8 cellular contexts compared by ENCODE assay signal in genomic region chr1:241356519-241357365, GRCh38. TPM values are rescaled to one million over a fixed set of nuclear protein-coding genes. Genes with fewer than 3 reads are reported as not detected.
DNase-seq lines count a peak whose midpoint lies in the region; TF ChIP-seq lines count a peak whose summit lies in the region.

TSS of gene RGS7 (minus strand) at chr1:241357205.

- H2AFZ ChIP-seq in GM23248: peak within 1 kb of the TSS; percentile 69

- H3F3A ChIP-seq in GM23248 (ENCODE audit: insufficient read depth): no peaks in the 10 kb centered on the region

- no peaks in the 10 kb centered on the region for H4K20me1 ChIP-seq in GM23248 (ENCODE audit: insufficient read depth)

- intact Hi-C loops in uterus (cut with DNase I; ENCODE audit: low total_unique reads): no loop called here

- H3K9me2 ChIP-seq in GM23248 (ENCODE audit: insufficient read depth): no peaks in the 10 kb centered on the region

- H3K9me3 ChIP-seq in GM23248 (ENCODE audit: low read depth) (no peaks in the 10 kb centered on the region), MG63 (no peaks in the 10 kb centered on the region), uterus (no peaks in the 10 kb centered on the region)

- 2 to 3% methylated on average over 65 to 70 of the region's 105 CpGs for WGBS in GM23248 (ENCODE audit: low coverage in 1 of 2, low lambda C conversion rate in 2 of 2, missing lambda C conversion rate in 2 of 2), 2 experiments

- H3K4me3 ChIP-seq in GM23248 (peak within 1 kb of the TSS; percentile 66), MG63 (peak within 1 kb of the TSS; percentile 49), fibroblast of mammary gland (ENCODE audit: control insufficient read depth, low read depth, low read length) (peak within 1 kb of the TSS; percentile 46), uterus (peak within 1 kb of the TSS; percentile 20 to 38)

- CTCF ChIA-PET in GM10248 (lab: Yijun Ruan, JAX): no interaction called here

- peak within 1 kb of the TSS; percentile 81 for H3K4me2 ChIP-seq in GM23248 (ENCODE audit: unreplicated experiment)

- no peak within 1 kb of the TSS for H3K9ac ChIP-seq in GM23248

- H3K36me3 ChIP-seq in GM23248 (ENCODE audit: low read depth) (no peaks in the 10 kb centered on the region), MG63 (no peaks in the 10 kb centered on the region), uterus (no peaks in the 10 kb centered on the region)

- no peaks in the 10 kb centered on the region for H3K79me2 ChIP-seq in GM23248 (ENCODE audit: insufficient read depth)

- in situ Hi-C loops in GM23248 (cut with MboI): no loop called here

- TF ChIP-seq POLR2A in uterus (IDR thresholded peaks at IDR 0.05): no peak

- no peaks in the 10 kb centered on the region for H3K4me1 ChIP-seq in GM23248 (ENCODE audit: insufficient read depth)
- no peaks in the 10 kb centered on the region for H3K4me1 ChIP-seq in uterus

- peaks cover 45% of the 10 kb centered on the region for H3K27me3 ChIP-seq in GM23248 (replicated peaks; ENCODE audit: insufficient read depth)
- peaks cover 8% of the 10 kb centered on the region for H3K27me3 ChIP-seq in MG63
- no peaks in the 10 kb centered on the region for H3K27me3 ChIP-seq in uterus

- DNase-seq in GM10248 (ENCODE audit: extremely low spot score) (peak; percentile 40), GM23248 (peak; percentile 62), MG63 (peak; percentile 76), fibroblast of mammary gland (ENCODE audit: low read depth) (peak; percentile 52), myocyte (ENCODE audit: low read depth) (peak; percentile 47), uterus (peak in 1 of 2 donors; percentile 21), SW 1271 (lab: John Stamatoyannopoulos, UW) (no peak)

- no peak for TF ChIP-seq CTCF in GM10248 (IDR thresholded peaks at IDR 0.05; ENCODE audit: control extremely low read depth, extremely low read depth, low read depth, missing control alignments)
- peak; percentile 16; the same call in 1 of the 2 replicates for TF ChIP-seq CTCF in VCaP (conservative IDR thresholded peaks at IDR 0.05)
- TF ChIP-seq CTCF in fibroblast of mammary gland (conservative IDR thresholded peaks at IDR 0.05; ENCODE audit: control insufficient read depth, insufficient read depth, low read depth, low read length): no peak
- no peak for TF ChIP-seq CTCF in uterus (IDR thresholded peaks at IDR 0.05)

- H3K27ac ChIP-seq in GM23248: no peak within 1 kb of the TSS
- peak within 1 kb of the TSS; percentile 85 for H3K27ac ChIP-seq in VCaP
- H3K27ac ChIP-seq in uterus: no peak within 1 kb of the TSS

- POLR2A ChIA-PET in GM10248 (lab: Yijun Ruan, JAX): no interaction called here

RNA-seq across cellular contexts. Expression of gene RGS7, which starts in this region (rescaled TPM):
- total RNA-seq in GM23248 (2014; rRNA removed; shearing (Covaris generic)): 0.32 TPM in 1 of 2 replicates, not detected in the other
- 1.2 and 1.7 TPM in 2 replicates for polyA plus RNA-seq in GM23248 (2016; fragmentation: Nextera tagmentation; extraction: Ambion mirVana)
- 0.13 and 0.20 TPM in 2 replicates for total RNA-seq in MG63 (2014; rRNA removed; shearing (Covaris generic); ENCODE audit: low replicate concordance)
- total RNA-seq in myocyte: 0.10 TPM in 1 of 2 replicates, not detected in the other
- 0.48 TPM for polyA plus RNA-seq in myocyte (2012)
- total RNA-seq in uterus: under 1 TPM in 1 of 4 donors, not detected in 3; 0.62 TPM

Comparison
In these comparisons a context has a peak if more than half of its experiments do, and no peak if none do; other contexts are left out.
1. Peak in DNase-seq and H3K4me3 ChIP-seq in MG63; RNA of the gene not detected or under 1 TPM.
2. Peak in DNase-seq in myocyte; RNA of the gene not detected or under 1 TPM.
3. DNase-seq: peak in GM10248 (single experiment), GM23248 (single experiment) and fibroblast of mammary gland (single experiment); none in SW 1271 (0 of 2).
4. Peak in every context shown above with its lines, with median percentiles within 50 percentile points of each other: H3K4me3 ChIP-seq.